ENCODE assay signal across 8 cellular contexts in the genomic region with DNA sequence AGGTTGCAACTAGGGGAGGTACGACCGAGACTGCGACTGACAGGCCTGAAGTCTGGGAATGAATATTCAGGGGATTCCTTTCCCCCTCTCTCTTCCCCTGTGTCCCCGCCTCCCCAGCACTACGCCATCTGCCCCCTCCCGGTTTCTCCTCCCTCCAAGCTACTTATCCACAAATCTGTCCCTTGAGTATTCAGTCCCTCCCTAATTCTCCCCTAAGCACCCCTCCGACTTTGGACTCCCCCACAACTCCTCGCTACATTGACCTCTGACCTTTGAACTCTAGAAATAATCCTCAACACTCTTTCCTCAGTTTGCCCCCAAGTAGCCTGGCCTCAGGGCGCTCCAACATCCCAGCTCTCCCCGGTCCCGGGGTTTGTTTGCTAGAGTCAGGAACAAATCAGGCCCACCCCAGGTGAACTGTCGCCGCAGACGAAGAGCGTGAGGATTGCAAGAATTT. TPM values are rescaled to one million over a fixed set of nuclear protein-coding genes. Genes with fewer than 3 reads are reported as not detected.
DNase-seq lines count a peak whose midpoint lies in the region; ATAC-seq and TF ChIP-seq lines count a peak whose summit lies in the region.

No MANE protein-coding gene starts in this region.

- no peaks in the 10 kb centered on the region for H3F3A ChIP-seq in SK-N-SH (replicated peaks; ENCODE audit: insufficient read depth)

- DNase-seq in DMS 273 treated with DMSO at 0.1 percent for 48 hours (lab: John Stamatoyannopoulos, UW): peak; percentile 100
- peak; percentile 67 for DNase-seq in SK-N-SH
- DNase-seq in esophagus muscularis mucosa (ENCODE audit: extremely low spot score): no peak
- DNase-seq in myocyte (ENCODE audit: low read depth): peak; percentile 54
- DNase-seq in aorta: peak; percentile 71 to 83
- no peak for DNase-seq in AML-193 (lab: John Stamatoyannopoulos, UW)

- intact Hi-C loops in esophagus muscularis mucosa (cut with DNase I): no loop called here
- intact Hi-C loops in aorta (cut with DNase I): no loop called here

- TF ChIP-seq CTCF in SK-N-SH (IDR thresholded peaks at IDR 0.05): no peak
- TF ChIP-seq CTCF in esophagus muscularis mucosa (IDR thresholded peaks at IDR 0.05): peak in 1 of 3 experiments; percentile 1

- peak overlapping the region; percentile 95 for H3K4me2 ChIP-seq in SK-N-SH

- no peak for TF ChIP-seq POLR2A in esophagus muscularis mucosa (IDR thresholded peaks at IDR 0.05; ENCODE audit: low read depth)

- 3% methylated on average over 14 of the region's 15 CpGs for WGBS in SK-N-SH (ENCODE audit: low lambda C conversion rate)
- WGBS in esophagus muscularis mucosa: 12% methylated on average over 15 of the region's 15 CpGs
- WGBS in aorta, 2 donors: 1 to 3% methylated on average over 15 of the region's 15 CpGs

- TF ChIP-seq RAD21 in SK-N-SH (IDR thresholded peaks at IDR 0.05; ENCODE audit: low read length): no peak

- H3K36me3 ChIP-seq in SK-N-SH (replicated peaks in 1 of 2; ENCODE audit: control insufficient read depth in 1 of 2, insufficient read depth in 2 of 2, low read length in 1 of 2) (peaks cover 17 to 35% of the 10 kb centered on the region in 2 experiments), esophagus muscularis mucosa (peaks cover 26 to 50% (median 42%) of the 10 kb centered on the region in 4 donors), aorta (ENCODE audit: control insufficient read depth in 1 of 2, insufficient read depth in 2 of 2, low read length in 1 of 2) (peaks cover 0 to 1% of the 10 kb centered on the region in 2 donors)

- no peaks in the 10 kb centered on the region for H4K20me1 ChIP-seq in SK-N-SH (ENCODE audit: insufficient read depth)

- H3K4me1 ChIP-seq in SK-N-SH (ENCODE audit: control insufficient read depth in 1 of 2, insufficient read depth in 2 of 2, low read depth in 1 of 2, low read length in 1 of 2) (peaks cover 4 to 15% of the 10 kb centered on the region in 2 experiments; a peak in 2 of 4 replicates), esophagus muscularis mucosa (peaks cover 19 to 49% (median 46%) of the 10 kb centered on the region in 4 donors), aorta (ENCODE audit: control insufficient read depth in 1 of 2, insufficient read depth in 2 of 2, low read length in 2 of 2) (no peaks in the 10 kb centered on the region)

- H2AFZ ChIP-seq in SK-N-SH (ENCODE audit: low read depth): peak overlapping the region; percentile 89

- TF ChIP-seq EP300 in SK-N-SH (IDR thresholded peaks at IDR 0.05; ENCODE audit: borderline replicate concordance in 1 of 2, low read depth in 1 of 2, low read length in 1 of 2): no peak
- TF ChIP-seq EP300 in esophagus muscularis mucosa (IDR thresholded peaks at IDR 0.05): no peak

- H3K9me3 ChIP-seq in SK-N-SH: no peaks in the 10 kb centered on the region
- no peaks in the 10 kb centered on the region for H3K9me3 ChIP-seq in esophagus muscularis mucosa
- no peaks in the 10 kb centered on the region for H3K9me3 ChIP-seq in aorta (ENCODE audit: control insufficient read depth, low read length)

- H3K27me3 ChIP-seq in SK-N-SH (ENCODE audit: insufficient read depth) (no peaks in the 10 kb centered on the region), esophagus muscularis mucosa (no peaks in the 10 kb centered on the region), aorta (ENCODE audit: control insufficient read depth in 1 of 2, insufficient read depth in 2 of 2, low read length in 1 of 2) (no peaks in the 10 kb centered on the region)

- POLR2A ChIA-PET in SK-N-SH (lab: Yijun Ruan, JAX): interaction anchor here (0.9 kb wide), 1 partner anchor 24 kb away, joined by 4 read pairs; a partner anchor contains a TSS

- CTCF ChIA-PET in SK-N-SH (lab: Yijun Ruan, JAX): interaction anchor here (0.7 to 1.8 kb wide), 8 partner anchors 9 to 176 kb away, joined by 3 to 12 read pairs (median 4); a partner anchor contains a TSS

- H3K4me3 ChIP-seq in SK-N-SH (ENCODE audit: low read depth in 2 of 2, low read length in 1 of 2) (peak overlapping the region; percentile 84 to 86), esophagus muscularis mucosa (peak overlapping the region; percentile 65 to 88 (median 70)), aorta (ENCODE audit: low read length in 2 of 2) (peak overlapping the region; percentile 49 to 60)

- peak; percentile 11 for ATAC-seq in HG03066 (IDR thresholded peaks at IDR 0.05; ENCODE audit: low read depth, unreplicated experiment)
- ATAC-seq in aorta (ENCODE audit: low FRiP score): peak; percentile 82
- no peak for ATAC-seq in GM21529 (IDR thresholded peaks at IDR 0.05; ENCODE audit: unreplicated experiment)

- H3K9ac ChIP-seq in SK-N-SH: peak overlapping the region; percentile 83

- peaks cover 40% of the 10 kb centered on the region for H3K79me2 ChIP-seq in SK-N-SH (ENCODE audit: insufficient read depth)

- H3K27ac ChIP-seq in SK-N-SH (ENCODE audit: low read depth in 2 of 2, low read length in 1 of 2): peak overlapping the region; percentile 63 to 92; a peak in 3 of 4 replicates
- H3K27ac ChIP-seq in esophagus muscularis mucosa (replicated peaks in 1 of 4): peak overlapping the region; percentile 85 to 93 (median 88)
- H3K27ac ChIP-seq in aorta (ENCODE audit: low read depth in 1 of 2, low read length in 2 of 2): peak overlapping the region; percentile 45 to 78

- no peaks in the 10 kb centered on the region for H3K9me2 ChIP-seq in SK-N-SH

TF ChIP-seq in SK-N-SH, 30 proteins besides CTCF, POLR2A, EP300 and RAD21:
- TF ChIP-seq POLR2AphosphoS5 (IDR thresholded peaks at IDR 0.05; ENCODE audit: low read depth, low read length) (peak; percentile 33; the same call in 1 of the 2 replicates), NFIC (IDR thresholded peaks at IDR 0.05; ENCODE audit: borderline replicate concordance) (no peak)
TF ChIP-seq in SK-N-SH: peak in this region for 1.

RNA-seq across cellular contexts. Expression of a gene that starts 0.4 kb away (rescaled TPM):
- polyA plus RNA-seq in SK-N-SH (2012; rRNA removed): 4.5 and 5.1 TPM in 2 replicates
- polyA plus RNA-seq in SK-N-SH (2012; cell fraction: cytosol; rRNA removed): 3.7 and 4.4 TPM in 2 replicates
- polyA plus RNA-seq in SK-N-SH (2012; cell fraction: nucleus; rRNA removed): 7.1 and 7.3 TPM in 2 replicates
- total RNA-seq in esophagus muscularis mucosa: 10 to 100 TPM; 10.9 to 23.5 (median 12.6) TPM
- 18.7 and 23.9 TPM in 2 replicates for total RNA-seq in myocyte
- polyA plus RNA-seq in myocyte (2012): 12.1 TPM
- 1 to 10 TPM; 7.3 to 9.6 TPM for total RNA-seq in aorta
- polyA plus RNA-seq in aorta: 1 to 10 TPM; 4.4 to 7.5 TPM

RNA-seq across cellular contexts. Expression of a gene that starts 0.6 kb away (rescaled TPM):
- polyA plus RNA-seq in SK-N-SH (2012; rRNA removed) (23.4 and 27.8 TPM in 2 replicates), aorta (10 to 100 TPM; 39.3 to 58.4 TPM)
- polyA plus RNA-seq in SK-N-SH (2012; cell fraction: cytosol; rRNA removed): 19.6 and 20.7 TPM in 2 replicates
- 61.7 and 92.2 TPM in 2 replicates for polyA plus RNA-seq in SK-N-SH (2012; cell fraction: nucleus; rRNA removed)
- total RNA-seq in esophagus muscularis mucosa (10 to 100 TPM; 11.2 to 39.3 (median 21.4) TPM), myocyte (26.0 and 26.1 TPM in 2 replicates), aorta (10 to 100 TPM; 27.3 to 33.8 TPM)
- 47.3 TPM for polyA plus RNA-seq in myocyte (2012)

RNA-seq across cellular contexts. Expression of a gene that starts 8.9 kb away (rescaled TPM):
- polyA plus RNA-seq in SK-N-SH (2012; rRNA removed) (not detected in 2 replicates), aorta (1 to 10 TPM; 4.1 to 7.1 TPM)
- polyA plus RNA-seq in SK-N-SH (2012; cell fraction: cytosol; rRNA removed): not detected in 2 replicates
- polyA plus RNA-seq in SK-N-SH (2012; cell fraction: nucleus; rRNA removed): 0.07 TPM in 1 of 2 replicates, not detected in the other
- total RNA-seq in esophagus muscularis mucosa (1 to 10 TPM; 2.8 to 8.3 (median 5.0) TPM), myocyte (not detected in 2 replicates), aorta (1 to 10 TPM; 4.1 TPM)
- 0.38 TPM for polyA plus RNA-seq in myocyte (2012)

RNA-seq across cellular contexts. Expression of a gene that starts 10.5 kb away (rescaled TPM):
- polyA plus RNA-seq in SK-N-SH (2012; rRNA removed): 0.57 and 0.59 TPM in 2 replicates
- 0.20 and 0.37 TPM in 2 replicates for polyA plus RNA-seq in SK-N-SH (2012; cell fraction: cytosol; rRNA removed)
- polyA plus RNA-seq in SK-N-SH (2012; cell fraction: nucleus; rRNA removed): 1.7 and 2.0 TPM in 2 replicates
- 1 to 10 TPM in 2 of 4 donors, not detected in 2; 1.5 to 1.6 TPM for total RNA-seq in esophagus muscularis mucosa
- total RNA-seq in myocyte: 0.35 and 0.47 TPM in 2 replicates
- 0.18 TPM for polyA plus RNA-seq in myocyte (2012)
- total RNA-seq in aorta: under 1 TPM in 1 of 2 donors, not detected in 1; 0.78 TPM
- under 1 TPM in 1 of 2 donors, not detected in 1; 0.69 TPM for polyA plus RNA-seq in aorta

RNA-seq across cellular contexts. Expression of a gene that starts 18.9 kb away (rescaled TPM):
- 3.1 and 4.0 TPM in 2 replicates for polyA plus RNA-seq in SK-N-SH (2012; rRNA removed)
- 1.9 and 2.8 TPM in 2 replicates for polyA plus RNA-seq in SK-N-SH (2012; cell fraction: cytosol; rRNA removed)
- 17.3 and 19.6 TPM in 2 replicates for polyA plus RNA-seq in SK-N-SH (2012; cell fraction: nucleus; rRNA removed)
- total RNA-seq in esophagus muscularis mucosa: 10 to 100 TPM in 1 of 4 donors, 1 to 10 TPM in 3; 5.3 to 12.2 (median 7.3) TPM
- 73.1 and 132 TPM in 2 replicates for total RNA-seq in myocyte
- polyA plus RNA-seq in myocyte (2012): 24.5 TPM
- total RNA-seq in aorta: 10 to 100 TPM in 1 of 2 donors, 1 to 10 TPM in 1; 8.1 to 25.2 TPM
- 10 to 100 TPM in 1 of 2 donors, 1 to 10 TPM in 1; 2.5 to 28.8 TPM for polyA plus RNA-seq in aorta

Comparison
In these comparisons a context has a peak if more than half of its experiments do, and no peak if none do; other contexts are left out.
1. DNase-seq: peak in DMS 273 treated with DMSO at 0.1 percent for 48 hours (single experiment), SK-N-SH (single experiment), myocyte (single experiment) and aorta (2 of 2); none in esophagus muscularis mucosa (single experiment) and AML-193 (0 of 2).
2. Peak in every context shown above with its lines, with median percentiles within 50 percentile points of each other: H3K27ac ChIP-seq and H3K4me3 ChIP-seq.